Comparison of ENCODE assay signal across 22 cellular contexts in the genomic region with DNA sequence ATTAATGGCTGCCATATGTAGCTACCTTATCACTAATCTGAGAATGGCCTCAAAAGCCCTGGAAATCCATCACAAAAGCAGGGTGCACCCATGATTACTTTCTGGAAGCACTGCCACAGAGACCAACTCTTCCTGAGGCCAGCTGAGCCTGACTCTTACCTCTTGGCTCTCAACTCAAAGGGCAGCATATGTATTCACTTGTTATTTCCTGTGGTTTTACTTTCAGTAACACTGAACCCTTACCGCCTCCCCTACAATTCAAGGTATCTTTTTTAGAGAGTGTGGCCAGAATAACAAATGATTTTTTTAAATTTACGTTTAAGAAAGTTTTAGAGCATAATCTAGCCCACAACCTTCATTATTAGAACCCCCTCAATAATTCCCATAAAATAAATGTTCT.
DNase-seq lines count a peak whose midpoint lies in the region; ATAC-seq, FAIRE-seq and TF ChIP-seq lines count a peak whose summit lies in the region.
"Had no signal": no experiment of that assay in that cellular context is flagged by ENCODE, and none has a peak within 500 bp of the region (broad histone marks: within the 10 kb centered on the region; RNA-seq: fewer than 3 reads in every experiment).

No MANE protein-coding gene starts in this region.

- POLR2A ChIA-PET in GM12878 (lab: Charles Lee), result no interaction called here

- no peak overlapping the region for H2AFZ ChIP-seq in GM12878 (ENCODE audit: control insufficient read depth, low read depth, low read length)

- no peak for TF ChIP-seq POLR2A in GM12878 (IDR thresholded peaks at IDR 0.05; ENCODE audit: low read depth, low read length)

- H3K4me1 ChIP-seq in GM12878 (ENCODE audit: control insufficient read depth, insufficient read depth, low read length), result no peaks in the 10 kb centered on the region
- H3K4me1 ChIP-seq: BLaER1, Caco-2 had no signal

- in situ Hi-C loops in GM12878 (cut with MboI), result no loop called here

- H3K4me3 ChIP-seq in GM12878, result no peak overlapping the region
- H3K4me3 ChIP-seq: BLaER1 had no signal

- no TSS peak for BruUV-seq in GM12878 (replicated peaks; lab: Mats Ljungman, UMichigan)

- H3K4me2 ChIP-seq in GM12878 (ENCODE audit: control insufficient read depth, insufficient read depth), result no peak overlapping the region
- H3K4me2 ChIP-seq: BLaER1 had no signal

- no peaks in the 10 kb centered on the region for H4K20me1 ChIP-seq in GM12878 (ENCODE audit: control insufficient read depth, insufficient read depth)
- H4K20me1 ChIP-seq: BLaER1 had no signal

- CTCF ChIA-PET in GM12878 (lab: Yijun Ruan, JAX), result interaction anchor here (1.5 kb wide), 1 partner anchor 14 kb away, joined by 3 read pairs; no protein-coding TSS in a partner anchor

- H3K79me2 ChIP-seq in GM12878 (ENCODE audit: control insufficient read depth, insufficient read depth, low read length), result no peaks in the 10 kb centered on the region

- no peaks in the 10 kb centered on the region for H3K9me3 ChIP-seq in GM12878 (replicated peaks; ENCODE audit: control insufficient read depth, insufficient read depth, low read length)
- H3K9me3 ChIP-seq: BLaER1, Caco-2 had no signal

- intact Hi-C loops in GM12878 (cut with micrococcal nuclease; ENCODE audit: unreplicated experiment) (loop anchor here (5.0 kb wide), 1 partner anchor 42 kb away; no protein-coding TSS in a partner anchor), Right ventricle myocardium inferior (cut with DNase I) (no loop called here)

- DNase-seq in GM12878 (ENCODE audit: low read depth, low spot score) (no peak), Right ventricle myocardium inferior (ENCODE audit: missing footprints) (no peak), DMS114 treated with DMSO at 0.1 percent for 48 hours (lab: John Stamatoyannopoulos, UW; ENCODE audit: unreplicated experiment) (no peak)
- DNase-seq in activated CD8-positive, alpha-beta memory T cell treated with anti-CD3 and anti-CD28 coated beads for 24 hours, result no peak
- DNase-seq: Caco-2; CD4-positive, CD25-positive, alpha-beta regulatory T cell; CD8-positive, alpha-beta T cell; DMS 273 treated with DMSO at 0.1 percent for 48 hours; DMS53; DMS79 treated with DMSO at 0.1 percent for 48 hours; GF-D8; GOT3; H7; HCEC 1CT had no signal

- no peak for TF ChIP-seq CTCF in GM12878 (IDR thresholded peaks at IDR 0.05 in 2 of 3, conservative IDR thresholded peaks at IDR 0.05 in 1 of 3; ENCODE audit: control insufficient read depth in 2 of 3, extremely low read depth in 1 of 3, insufficient read depth in 1 of 3, low read depth in 3 of 3, low read length in 3 of 3)

- RAD21 ChIA-PET in GM12878 (lab: Charles Lee; ENCODE audit: unreplicated experiment), result interaction anchor here (1.5 kb wide), 1 partner anchor 16 kb away, joined by 5 read pairs; no protein-coding TSS in a partner anchor

- H3K27ac ChIP-seq in GM12878 (ENCODE audit: control insufficient read depth, insufficient read depth), result no peak overlapping the region
- H3K27ac ChIP-seq: 22Rv1, BLaER1, C4-2B had no signal

- TF ChIP-seq EP300 in GM12878 (IDR thresholded peaks at IDR 0.05; ENCODE audit: borderline replicate concordance in 1 of 2, control insufficient read depth in 1 of 2, low read depth in 2 of 2, low read length in 2 of 2), result no peak

- H3K27me3 ChIP-seq in GM12878 (replicated peaks in 1 of 2; ENCODE audit: control insufficient read depth in 2 of 2, insufficient read depth in 2 of 2, low read length in 1 of 2), result no peaks in the 10 kb centered on the region
- H3K27me3 ChIP-seq: BLaER1 had no signal

- ATAC-seq in GM18867 (IDR thresholded peaks at IDR 0.05; ENCODE audit: unreplicated experiment) (peak; percentile 80), HG03432 (IDR thresholded peaks at IDR 0.05; ENCODE audit: unreplicated experiment) (peak; percentile 85), GM12878 (peak; percentile 80), Right ventricle myocardium inferior (no peak)
- ATAC-seq: CD8-positive, alpha-beta T cell had no signal

- no peak for TF ChIP-seq RAD21 in GM12878 (IDR thresholded peaks at IDR 0.05; ENCODE audit: insufficient read depth, low read depth, low read length)

- no peaks in the 10 kb centered on the region for H3K36me3 ChIP-seq in GM12878 (ENCODE audit: control insufficient read depth in 2 of 2, insufficient read depth in 2 of 2, low read length in 1 of 2)
- H3K36me3 ChIP-seq: BLaER1 had no signal

- SMC1A ChIA-PET in GM12878 (lab: Charles Lee; ENCODE audit: uncharacterized antibody, unreplicated experiment), result interaction anchor here (1.4 to 2.5 kb wide), 4 partner anchors 9 to 223 kb away, joined by 3 to 12 read pairs (median 7); no protein-coding TSS in a partner anchor

- WGBS in GM12878 (ENCODE audit: insufficient coverage, insufficient replicate concordance, low lambda C conversion rate, missing lambda C conversion rate), result 0% methylated on average over 2 of the region's 2 CpGs

- FAIRE-seq in GM12878 (lab: Jason Lieb, UNC), result no peak
- FAIRE-seq: A204.1, GM12892, GM19239 had no signal

- H3K9ac ChIP-seq in GM12878 (ENCODE audit: control insufficient read depth, insufficient read depth, low read length), result no peak overlapping the region
- H3K9ac ChIP-seq: BLaER1 had no signal

TF ChIP-seq in GM12878, 131 proteins besides CTCF, POLR2A, EP300 and RAD21:
- TF ChIP-seq KLF5 (IDR thresholded peaks at IDR 0.05; ENCODE audit: partially characterized antibody) (no peak), NFXL1 (IDR thresholded peaks at IDR 0.05; ENCODE audit: borderline replicate concordance) (no peak), TCF7 (IDR thresholded peaks at IDR 0.05; ENCODE audit: borderline replicate concordance) (no peak)
